1 cellular context compared by ENCODE assay signal in the genomic region with DNA sequence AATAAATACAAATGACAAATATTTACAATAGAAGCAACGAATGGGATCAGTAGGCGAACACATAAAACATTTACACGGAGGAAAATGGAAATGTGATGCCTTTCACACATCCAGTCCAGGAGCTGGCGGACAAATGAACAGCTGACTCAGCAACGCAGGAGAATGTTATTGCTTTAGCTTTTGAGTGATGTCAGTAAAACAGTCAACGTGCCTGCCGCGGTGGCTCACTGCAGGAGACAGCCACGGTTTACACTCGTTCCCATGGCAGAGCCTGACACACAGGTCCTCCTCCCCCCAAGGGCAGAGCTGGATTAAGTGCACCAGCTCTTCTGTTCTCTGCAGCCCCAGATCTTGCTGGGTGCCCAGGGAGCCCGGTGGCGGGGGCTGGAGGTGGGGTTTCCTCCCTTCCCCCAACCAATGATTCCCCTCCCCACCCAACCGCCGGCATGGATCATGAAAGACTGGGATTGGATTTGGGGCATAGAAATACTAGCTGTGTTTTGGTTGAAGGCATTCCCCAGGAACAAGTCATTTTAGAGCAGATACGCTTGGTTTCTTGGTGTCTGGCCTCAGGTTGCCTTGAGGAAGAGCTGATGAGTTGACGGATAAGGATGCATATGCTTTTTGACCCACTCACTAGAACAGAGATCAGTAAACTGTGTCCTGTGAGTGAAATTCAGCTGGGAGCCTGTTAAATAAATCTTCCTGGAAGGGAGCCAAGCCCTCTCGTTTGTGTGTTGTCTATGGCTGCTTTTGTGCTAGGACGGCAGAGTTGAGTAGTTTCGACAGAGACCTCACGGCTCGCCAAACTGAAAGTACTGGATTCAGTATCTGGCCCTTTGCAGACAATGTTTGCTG.
A peak's percentile ranks its signal among the peaks of the same experiment; 100 is the strongest.
TF ChIP-seq lines count a peak whose summit lies in the region.

No MANE protein-coding gene starts in this region.

TF ChIP-seq in H1, 55 proteins besides CTCF, POLR2A, EP300 and RAD21:
- TF ChIP-seq POU5F1 (IDR thresholded peaks at IDR 0.05; ENCODE audit: low read depth, low read length): no peak
- TF ChIP-seq, protein P1, sequence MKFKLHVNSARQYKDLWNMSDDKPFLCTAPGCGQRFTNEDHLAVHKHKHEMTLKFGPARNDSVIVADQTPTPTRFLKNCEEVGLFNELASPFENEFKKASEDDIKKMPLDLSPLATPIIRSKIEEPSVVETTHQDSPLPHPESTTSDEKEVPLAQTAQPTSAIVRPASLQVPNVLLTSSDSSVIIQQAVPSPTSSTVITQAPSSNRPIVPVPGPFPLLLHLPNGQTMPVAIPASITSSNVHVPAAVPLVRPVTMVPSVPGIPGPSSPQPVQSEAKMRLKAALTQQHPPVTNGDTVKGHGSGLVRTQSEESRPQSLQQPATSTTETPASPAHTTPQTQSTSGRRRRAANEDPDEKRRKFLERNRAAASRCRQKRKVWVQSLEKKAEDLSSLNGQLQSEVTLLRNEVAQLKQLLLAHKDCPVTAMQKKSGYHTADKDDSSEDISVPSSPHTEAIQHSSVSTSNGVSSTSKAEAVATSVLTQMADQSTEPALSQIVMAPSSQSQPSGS (IDR thresholded peaks at IDR 0.05; ENCODE audit: low read length): peak; percentile 72; the same call in 1 of the 2 replicates
- TF ChIP-seq TEAD4 (IDR thresholded peaks at IDR 0.05; ENCODE audit: low read depth, low read length): no peak
- TF ChIP-seq TBP (IDR thresholded peaks at IDR 0.05; ENCODE audit: low read depth, low read length): no peak
- TF ChIP-seq MAFK (IDR thresholded peaks at IDR 0.05; ENCODE audit: low read depth, low read length): peak; percentile 78
- TF ChIP-seq CEBPB (IDR thresholded peaks at IDR 0.05; ENCODE audit: low read depth, low read length): no peak
- no peak for TF ChIP-seq CREB1 (IDR thresholded peaks at IDR 0.05)
- TF ChIP-seq SUZ12 (IDR thresholded peaks at IDR 0.05; ENCODE audit: low read length): no peak
- 0 out of 4 replicates have a peak, but pooled peaks of 1 of the 2 experiments have one; percentile 34 for TF ChIP-seq SIN3A (conservative IDR thresholded peaks at IDR 0.05 in 1 of 2, IDR thresholded peaks at IDR 0.05 in 1 of 2; ENCODE audit: low read depth in 1 of 2, low read length in 2 of 2)
- TF ChIP-seq RXRA (IDR thresholded peaks at IDR 0.05; ENCODE audit: insufficient read depth, low read depth, low read length): no peak
- TF ChIP-seq, protein P2, sequence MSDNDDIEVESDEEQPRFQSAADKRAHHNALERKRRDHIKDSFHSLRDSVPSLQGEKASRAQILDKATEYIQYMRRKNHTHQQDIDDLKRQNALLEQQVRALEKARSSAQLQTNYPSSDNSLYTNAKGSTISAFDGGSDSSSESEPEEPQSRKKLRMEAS (IDR thresholded peaks at IDR 0.05): 0 out of 2 replicates have a peak, but pooled peaks have one; percentile 16
- TF ChIP-seq HDAC6 (IDR thresholded peaks at IDR 0.05; ENCODE audit: low read depth, low read length): no peak
- no peak for TF ChIP-seq RBBP5 (IDR thresholded peaks at IDR 0.05; ENCODE audit: borderline replicate concordance, low read depth, low read length)
- TF ChIP-seq RFX5 (IDR thresholded peaks at IDR 0.05; ENCODE audit: borderline replicate concordance, low read depth, low read length): no peak
- peak; percentile 37; the same call in 1 of the 2 replicates for TF ChIP-seq TAF1 (IDR thresholded peaks at IDR 0.05; ENCODE audit: low read depth, low read length)
- TF ChIP-seq NANOG (IDR thresholded peaks at IDR 0.05; ENCODE audit: insufficient read depth, low read depth, low read length, poor library complexity, severe bottlenecking): no peak
- TF ChIP-seq BACH1 (IDR thresholded peaks at IDR 0.05; ENCODE audit: low read length): no peak
- TF ChIP-seq GTF2F1 (IDR thresholded peaks at IDR 0.05; ENCODE audit: borderline replicate concordance, low read depth, low read length): no peak
- peak; percentile 88 for TF ChIP-seq POLR2AphosphoS5 (IDR thresholded peaks at IDR 0.05; ENCODE audit: low read depth, low read length)
- no peak for TF ChIP-seq BCL11A (IDR thresholded peaks at IDR 0.05; ENCODE audit: low read depth in 2 of 2, low read length in 2 of 2)
- TF ChIP-seq CBX5 (IDR thresholded peaks at IDR 0.05; ENCODE audit: low read depth, low read length): no peak
- TF ChIP-seq SIRT6 (IDR thresholded peaks at IDR 0.05; ENCODE audit: low read length): no peak
- TF ChIP-seq TAF7 (optimal IDR thresholded peaks at IDR 0.05; ENCODE audit: borderline replicate concordance, low read depth, low read length): peak; percentile 57
